In genomic region chr9:2700398-2700797, GRCh38 we compare ENCODE assay signal across 28 cellular contexts. TPM values are rescaled to one million over a fixed set of nuclear protein-coding genes. Genes with fewer than 3 reads are reported as not detected.
"Had no signal": no experiment of that assay in that cellular context is flagged by ENCODE, and none has a peak within 500 bp of the region (broad histone marks: within the 10 kb centered on the region; RNA-seq: fewer than 3 reads in every experiment).

No MANE protein-coding gene starts in this region.

- H3K9me3 ChIP-seq: esophagus muscularis mucosa, gastrocnemius medialis, heart right ventricle, neutrophil, stomach, thoracic aorta, transverse colon had no signal

- H3K27ac ChIP-seq: epithelial cell of prostate, esophagus muscularis mucosa, gastrocnemius medialis, heart right ventricle, neutrophil, stomach, thoracic aorta, transverse colon had no signal

- H3K4me1 ChIP-seq: esophagus muscularis mucosa, gastrocnemius medialis, stomach, transverse colon had no signal

- H3K27me3 ChIP-seq: esophagus muscularis mucosa, gastrocnemius medialis, heart right ventricle, neutrophil, stomach, transverse colon had no signal

- DNase-seq: effector memory CD4-positive, alpha-beta T cell; gastrocnemius medialis; heart right ventricle; hypothalamus; immature natural killer cell; left cardiac atrium; left ventricle myocardium superior; naive thymus-derived CD4-positive, alpha-beta T cell; nephron progenitor cell; right cardiac atrium; small intestine; stimulated activated CD4-positive, alpha-beta T cell treated with anti-CD3 and anti-CD28 coated beads, Interleukin-12 subunit alpha, Interleukin-12 subunit beta, amount 100 ng/mL, for 4 hours; stimulated activated naive CD4-positive, alpha-beta T cell; stomach; substantia nigra; transverse colon had no signal

- FAIRE-seq: keratinocyte, small intestine had no signal

- H3K4me3 ChIP-seq: esophagus muscularis mucosa, gastrocnemius medialis, heart right ventricle, stomach, thoracic aorta, transverse colon had no signal

- H3K36me3 ChIP-seq: esophagus muscularis mucosa, gastrocnemius medialis, heart right ventricle, neutrophil, stomach, thoracic aorta, transverse colon had no signal

RNA-seq across cellular contexts. Expression of gene KCNV2, which starts 16.9 kb away (rescaled TPM):
- total RNA-seq: esophagus muscularis mucosa; fibroblast of villous mesenchyme; gastrocnemius medialis; heart right ventricle; left cardiac atrium; left ventricle myocardium superior; lung microvascular endothelial cell; mesenteric fat pad; mononuclear cell; naive thymus-derived CD4-positive, alpha-beta T cell; osteoblast; posterior vena cava; right cardiac atrium; stomach; thoracic aorta; transverse colon; ureter had no signal
- polyA plus RNA-seq: heart right ventricle; immature natural killer cell; keratinocyte; naive thymus-derived CD4-positive, alpha-beta T cell; right cardiac atrium; small intestine; stomach had no signal
